Comparison of ENCODE assay signal across 2 cellular contexts in the genomic region with DNA sequence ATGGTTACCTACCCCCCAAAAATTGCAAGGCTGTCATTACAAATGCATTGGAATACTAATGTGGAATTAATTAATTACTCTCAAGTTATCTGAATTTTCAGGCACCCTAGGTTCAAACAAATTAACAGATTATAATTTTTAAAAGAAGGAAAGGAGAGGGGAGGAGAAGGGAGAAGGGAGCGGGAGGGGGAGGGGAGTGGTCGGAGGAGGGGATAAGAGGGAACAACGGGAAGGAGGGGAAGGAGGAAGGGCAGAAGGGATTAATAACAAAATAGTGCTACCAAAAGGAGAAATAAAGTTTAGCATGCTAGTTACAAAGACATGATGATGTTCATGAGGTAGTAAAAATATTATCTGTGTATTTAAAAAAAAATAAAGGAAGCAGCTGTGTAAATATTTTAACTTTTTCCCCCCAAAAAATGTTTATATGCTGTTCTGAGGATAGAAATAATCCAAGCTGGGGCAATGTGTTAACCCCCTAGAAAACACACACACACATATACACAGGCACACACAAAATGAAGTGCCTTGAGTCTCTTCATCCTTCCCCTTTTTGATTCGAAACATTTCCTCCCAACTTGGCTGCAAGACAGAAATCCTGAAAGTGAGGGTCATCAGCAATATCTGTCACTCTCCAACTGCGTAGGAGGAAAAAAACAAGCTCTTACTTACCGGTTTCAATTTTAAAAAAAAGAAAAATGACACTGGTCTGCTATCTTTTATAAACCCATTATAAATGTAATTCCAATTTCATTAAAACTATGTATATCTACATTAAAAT.
TF ChIP-seq lines count a peak whose summit lies in the region.

No MANE protein-coding gene starts in this region.

TF ChIP-seq in GM23338, 12 proteins besides CTCF, POLR2A, EP300 and RAD21 (continues in another document):
- TF ChIP-seq CREB1 (CRISPR knock-in tag; IDR thresholded peaks at IDR 0.05; ENCODE audit: low read depth) (no peak), ZNF331 (CRISPR knock-in tag; IDR thresholded peaks at IDR 0.05; ENCODE audit: low read depth) (no peak), JUNB (IDR thresholded peaks at IDR 0.05; ENCODE audit: unreplicated experiment) (no peak), STAT1 (IDR thresholded peaks at IDR 0.05; ENCODE audit: unreplicated experiment) (no peak), POLR2AphosphoS5 (IDR thresholded peaks at IDR 0.05; ENCODE audit: low read depth) (no peak), NANOG (IDR thresholded peaks at IDR 0.05; ENCODE audit: borderline replicate concordance) (no peak)
- TF ChIP-seq, protein P1, sequence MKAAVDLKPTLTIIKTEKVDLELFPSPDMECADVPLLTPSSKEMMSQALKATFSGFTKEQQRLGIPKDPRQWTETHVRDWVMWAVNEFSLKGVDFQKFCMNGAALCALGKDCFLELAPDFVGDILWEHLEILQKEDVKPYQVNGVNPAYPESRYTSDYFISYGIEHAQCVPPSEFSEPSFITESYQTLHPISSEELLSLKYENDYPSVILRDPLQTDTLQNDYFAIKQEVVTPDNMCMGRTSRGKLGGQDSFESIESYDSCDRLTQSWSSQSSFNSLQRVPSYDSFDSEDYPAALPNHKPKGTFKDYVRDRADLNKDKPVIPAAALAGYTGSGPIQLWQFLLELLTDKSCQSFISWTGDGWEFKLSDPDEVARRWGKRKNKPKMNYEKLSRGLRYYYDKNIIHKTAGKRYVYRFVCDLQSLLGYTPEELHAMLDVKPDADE (IDR thresholded peaks at IDR 0.05) = no peak
- TF ChIP-seq, protein P2, sequence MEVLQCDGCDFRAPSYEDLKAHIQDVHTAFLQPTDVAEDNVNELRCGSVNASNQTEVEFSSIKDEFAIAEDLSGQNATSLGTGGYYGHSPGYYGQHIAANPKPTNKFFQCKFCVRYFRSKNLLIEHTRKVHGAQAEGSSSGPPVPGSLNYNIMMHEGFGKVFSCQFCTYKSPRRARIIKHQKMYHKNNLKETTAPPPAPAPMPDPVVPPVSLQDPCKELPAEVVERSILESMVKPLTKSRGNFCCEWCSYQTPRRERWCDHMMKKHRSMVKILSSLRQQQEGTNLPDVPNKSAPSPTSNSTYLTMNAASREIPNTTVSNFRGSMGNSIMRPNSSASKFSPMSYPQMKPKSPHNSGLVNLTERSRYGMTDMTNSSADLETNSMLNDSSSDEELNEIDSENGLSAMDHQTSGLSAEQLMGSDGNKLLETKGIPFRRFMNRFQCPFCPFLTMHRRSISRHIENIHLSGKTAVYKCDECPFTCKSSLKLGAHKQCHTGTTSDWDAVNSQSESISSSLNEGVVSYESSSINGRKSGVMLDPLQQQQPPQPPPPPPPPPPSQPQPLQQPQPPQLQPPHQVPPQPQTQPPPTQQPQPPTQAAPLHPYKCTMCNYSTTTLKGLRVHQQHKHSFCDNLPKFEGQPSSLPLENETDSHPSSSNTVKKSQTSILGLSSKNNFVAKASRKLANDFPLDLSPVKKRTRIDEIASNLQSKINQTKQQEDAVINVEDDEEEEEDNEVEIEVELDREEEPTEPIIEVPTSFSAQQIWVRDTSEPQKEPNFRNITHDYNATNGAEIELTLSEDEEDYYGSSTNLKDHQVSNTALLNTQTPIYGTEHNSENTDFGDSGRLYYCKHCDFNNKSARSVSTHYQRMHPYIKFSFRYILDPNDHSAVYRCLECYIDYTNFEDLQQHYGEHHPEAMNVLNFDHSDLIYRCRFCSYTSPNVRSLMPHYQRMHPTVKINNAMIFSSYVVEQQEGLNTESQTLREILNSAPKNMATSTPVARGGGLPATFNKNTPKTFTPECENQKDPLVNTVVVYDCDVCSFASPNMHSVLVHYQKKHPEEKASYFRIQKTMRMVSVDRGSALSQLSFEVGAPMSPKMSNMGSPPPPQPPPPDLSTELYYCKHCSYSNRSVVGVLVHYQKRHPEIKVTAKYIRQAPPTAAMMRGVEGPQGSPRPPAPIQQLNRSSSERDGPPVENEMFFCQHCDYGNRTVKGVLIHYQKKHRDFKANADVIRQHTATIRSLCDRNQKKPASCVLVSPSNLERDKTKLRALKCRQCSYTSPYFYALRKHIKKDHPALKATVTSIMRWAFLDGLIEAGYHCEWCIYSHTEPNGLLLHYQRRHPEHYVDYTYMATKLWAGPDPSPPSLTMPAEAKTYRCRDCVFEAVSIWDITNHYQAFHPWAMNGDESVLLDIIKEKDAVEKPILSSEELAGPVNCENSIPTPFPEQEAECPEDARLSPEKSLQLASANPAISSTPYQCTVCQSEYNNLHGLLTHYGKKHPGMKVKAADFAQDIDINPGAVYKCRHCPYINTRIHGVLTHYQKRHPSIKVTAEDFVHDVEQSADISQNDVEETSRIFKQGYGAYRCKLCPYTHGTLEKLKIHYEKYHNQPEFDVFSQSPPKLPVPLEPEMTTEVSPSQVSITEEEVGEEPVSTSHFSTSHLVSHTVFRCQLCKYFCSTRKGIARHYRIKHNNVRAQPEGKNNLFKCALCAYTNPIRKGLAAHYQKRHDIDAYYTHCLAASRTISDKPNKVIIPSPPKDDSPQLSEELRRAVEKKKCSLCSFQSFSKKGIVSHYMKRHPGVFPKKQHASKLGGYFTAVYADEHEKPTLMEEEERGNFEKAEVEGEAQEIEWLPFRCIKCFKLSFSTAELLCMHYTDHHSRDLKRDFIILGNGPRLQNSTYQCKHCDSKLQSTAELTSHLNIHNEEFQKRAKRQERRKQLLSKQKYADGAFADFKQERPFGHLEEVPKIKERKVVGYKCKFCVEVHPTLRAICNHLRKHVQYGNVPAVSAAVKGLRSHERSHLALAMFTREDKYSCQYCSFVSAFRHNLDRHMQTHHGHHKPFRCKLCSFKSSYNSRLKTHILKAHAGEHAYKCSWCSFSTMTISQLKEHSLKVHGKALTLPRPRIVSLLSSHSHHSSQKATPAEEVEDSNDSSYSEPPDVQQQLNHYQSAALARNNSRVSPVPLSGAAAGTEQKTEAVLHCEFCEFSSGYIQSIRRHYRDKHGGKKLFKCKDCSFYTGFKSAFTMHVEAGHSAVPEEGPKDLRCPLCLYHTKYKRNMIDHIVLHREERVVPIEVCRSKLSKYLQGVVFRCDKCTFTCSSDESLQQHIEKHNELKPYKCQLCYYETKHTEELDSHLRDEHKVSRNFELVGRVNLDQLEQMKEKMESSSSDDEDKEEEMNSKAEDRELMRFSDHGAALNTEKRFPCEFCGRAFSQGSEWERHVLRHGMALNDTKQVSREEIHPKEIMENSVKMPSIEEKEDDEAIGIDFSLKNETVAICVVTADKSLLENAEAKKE (CRISPR knock-in tag; IDR thresholded peaks at IDR 0.05) = no peak

TF ChIP-seq in endothelial cell of umbilical vein, 7 proteins besides CTCF, POLR2A, EP300 and RAD21:
- TF ChIP-seq FOS (IDR thresholded peaks at IDR 0.05; ENCODE audit: borderline replicate concordance, insufficient read depth, low read length) = no peak
- TF ChIP-seq JUN (IDR thresholded peaks at IDR 0.05; ENCODE audit: borderline replicate concordance, insufficient read depth, insufficient read length, low read depth) = no peak
- no peak for TF ChIP-seq MYC (IDR thresholded peaks at IDR 0.05; ENCODE audit: low read depth, low read length)
- TF ChIP-seq POLR2AphosphoS5 (IDR thresholded peaks at IDR 0.05; ENCODE audit: insufficient read depth, low read depth, low read length) = no peak
- TF ChIP-seq, protein P3, sequence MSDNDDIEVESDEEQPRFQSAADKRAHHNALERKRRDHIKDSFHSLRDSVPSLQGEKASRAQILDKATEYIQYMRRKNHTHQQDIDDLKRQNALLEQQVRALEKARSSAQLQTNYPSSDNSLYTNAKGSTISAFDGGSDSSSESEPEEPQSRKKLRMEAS (IDR thresholded peaks at IDR 0.05; ENCODE audit: insufficient read depth, insufficient read length) = no peak
- TF ChIP-seq EZH2 (IDR thresholded peaks at IDR 0.05; ENCODE audit: borderline replicate concordance, low read depth, low read length, severe bottlenecking) = no peak
- TF ChIP-seq GATA2 (IDR thresholded peaks at IDR 0.05; ENCODE audit: insufficient read depth, insufficient read length, low read depth, low read length) = no peak
